37 cellular contexts compared by ENCODE assay signal in genomic region chr15:74185949-74186348, GRCh38. TPM values are rescaled to one million over a fixed set of nuclear protein-coding genes. Genes with fewer than 3 reads are reported as not detected.
DNase-seq lines count a peak whose midpoint lies in the region; ATAC-seq, FAIRE-seq and TF ChIP-seq lines count a peak whose summit lies in the region.
"Had no signal": no experiment of that assay in that cellular context is flagged by ENCODE, and none has a peak within 500 bp of the region (broad histone marks: within the 10 kb centered on the region; RNA-seq: fewer than 3 reads in every experiment).

No MANE protein-coding gene starts in this region.

- intact Hi-C loops in activated CD8-positive, alpha-beta T cell treated with anti-CD3 and anti-CD28 coated beads for 36 hours (cut with micrococcal nuclease) = no loop called here

- H3K9me3 Mint-ChIP-seq in activated CD8-positive, alpha-beta T cell treated with anti-CD3 and anti-CD28 coated beads for 36 hours = no peaks in the 10 kb centered on the region
- H3K9me3 Mint-ChIP-seq in activated CD8-positive, alpha-beta T cell treated with anti-CD3 and anti-CD28 coated beads, Interleukin-2, amount 10 ng/mL, durations not matched to agents 7 days and 5 days (ENCODE audit: insufficient read depth) = no peaks in the 10 kb centered on the region
- H3K9me3 Mint-ChIP-seq in type B pancreatic cell = no peaks in the 10 kb centered on the region
- H3K9me3 Mint-ChIP-seq: activated B cell treated with CpG ODN at 0.5 μM for 24 hours, neural progenitor cell had no signal

- H3K27ac Mint-ChIP-seq in activated CD8-positive, alpha-beta T cell treated with anti-CD3 and anti-CD28 coated beads for 36 hours = no peak overlapping the region
- no peak overlapping the region for H3K27ac Mint-ChIP-seq in activated CD8-positive, alpha-beta T cell treated with anti-CD3 and anti-CD28 coated beads, Interleukin-2, amount 10 ng/mL, durations not matched to agents 7 days and 5 days
- no peak overlapping the region for H3K27ac Mint-ChIP-seq in type B pancreatic cell
- H3K27ac Mint-ChIP-seq: activated B cell treated with CpG ODN at 0.5 μM for 24 hours had no signal

- POLR2A ChIA-PET in activated CD8-positive, alpha-beta T cell treated with anti-CD3 and anti-CD28 coated beads for 36 hours (lab: Charles Lee) = no interaction called here
- POLR2A ChIA-PET in activated CD8-positive, alpha-beta T cell treated with anti-CD3 and anti-CD28 coated beads, Interleukin-2, amount 10 ng/mL, durations not matched to agents 7 days and 5 days (lab: Charles Lee) = no interaction called here

- peak; percentile 49 for ATAC-seq in activated CD8-positive, alpha-beta T cell treated with anti-CD3 and anti-CD28 coated beads for 36 hours
- no peak for ATAC-seq in activated CD8-positive, alpha-beta T cell treated with anti-CD3 and anti-CD28 coated beads, Interleukin-2, amount 10 ng/mL, durations not matched to agents 7 days and 5 days
- ATAC-seq in RWPE2 (ENCODE audit: low read depth) = peak; percentile 55
- ATAC-seq: left lung had no signal

- CTCF ChIA-PET in activated CD8-positive, alpha-beta T cell treated with anti-CD3 and anti-CD28 coated beads for 36 hours (lab: Charles Lee) = no interaction called here
- CTCF ChIA-PET in activated CD8-positive, alpha-beta T cell treated with anti-CD3 and anti-CD28 coated beads, Interleukin-2, amount 10 ng/mL, durations not matched to agents 7 days and 5 days (lab: Charles Lee) = no interaction called here

- H3K9me3 ChIP-seq in RWPE2 (ENCODE audit: severe bottlenecking) = no peaks in the 10 kb centered on the region
- H3K9me3 ChIP-seq: A549, breast epithelium, left lung, Peyer's patch, SJSA1, stomach, vagina had no signal

- H3K4me3 Mint-ChIP-seq in activated CD8-positive, alpha-beta T cell treated with anti-CD3 and anti-CD28 coated beads for 36 hours = no peak overlapping the region
- no peak overlapping the region for H3K4me3 Mint-ChIP-seq in activated CD8-positive, alpha-beta T cell treated with anti-CD3 and anti-CD28 coated beads, Interleukin-2, amount 10 ng/mL, durations not matched to agents 7 days and 5 days
- no peak overlapping the region for H3K4me3 Mint-ChIP-seq in type B pancreatic cell
- H3K4me3 Mint-ChIP-seq: activated B cell treated with CpG ODN at 0.5 μM for 24 hours, neural progenitor cell had no signal

- FAIRE-seq in H54 (lab: Jason Lieb, UNC) = no peak
- FAIRE-seq: A549, colon, GM19239 had no signal

- DNase-seq in activated CD8-positive, alpha-beta T cell treated with anti-CD3 and anti-CD28 coated beads for 36 hours = peak; percentile 10
- no peak for DNase-seq in activated CD8-positive, alpha-beta T cell treated with anti-CD3 and anti-CD28 coated beads, Interleukin-2, amount 10 ng/mL, durations not matched to agents 7 days and 5 days
- DNase-seq in ELR (ENCODE audit: low read depth) (peak; percentile 45), RWPE2 (ENCODE audit: low spot score) (no peak), iris pigment epithelial cell (ENCODE audit: low read depth) (peak; percentile 27), H54 (ENCODE audit: insufficient read length, low spot score) (no peak), type B pancreatic cell (ENCODE audit: extremely low spot score, unreplicated experiment) (no peak), SKM-1 treated with dmso at 0.1 percent for 144 hours (lab: John Stamatoyannopoulos, UW; ENCODE audit: unreplicated experiment) (no peak)
- DNase-seq: activated B cell treated with CpG ODN at 0.5 μM for 24 hours; activated naive CD4-positive, alpha-beta T cell; amygdala; Calu3; DND-41; effector CD4-positive, alpha-beta T cell; NCI-H1048; NCI-H1694 treated with DMSO at 0.1 percent for 48 hours; NCI-H446 treated with DMSO at 0.1 percent for 48 hours; NCI-H774; Peyer's patch; retina; stomach had no signal

- no peaks in the 10 kb centered on the region for H3K27me3 Mint-ChIP-seq in activated CD8-positive, alpha-beta T cell treated with anti-CD3 and anti-CD28 coated beads for 36 hours
- H3K27me3 Mint-ChIP-seq in activated CD8-positive, alpha-beta T cell treated with anti-CD3 and anti-CD28 coated beads, Interleukin-2, amount 10 ng/mL, durations not matched to agents 7 days and 5 days (ENCODE audit: low read depth) = peaks cover 2% of the 10 kb centered on the region
- no peaks in the 10 kb centered on the region for H3K27me3 Mint-ChIP-seq in type B pancreatic cell
- H3K27me3 Mint-ChIP-seq: activated B cell treated with CpG ODN at 0.5 μM for 24 hours had no signal

- H3K4me1 ChIP-seq in RWPE2 (ENCODE audit: insufficient read depth, poor library complexity, severe bottlenecking) = no peaks in the 10 kb centered on the region
- H3K4me1 ChIP-seq: breast epithelium, left lung, neural progenitor cell, parathyroid adenoma, Peyer's patch, SJSA1, stomach had no signal

- H3K4me1 Mint-ChIP-seq in activated CD8-positive, alpha-beta T cell treated with anti-CD3 and anti-CD28 coated beads for 36 hours (ENCODE audit: low read depth) = no peaks in the 10 kb centered on the region
- H3K4me1 Mint-ChIP-seq in activated CD8-positive, alpha-beta T cell treated with anti-CD3 and anti-CD28 coated beads, Interleukin-2, amount 10 ng/mL, durations not matched to agents 7 days and 5 days (ENCODE audit: low read depth) = no peaks in the 10 kb centered on the region
- H3K4me1 Mint-ChIP-seq in type B pancreatic cell (ENCODE audit: unreplicated experiment) = peaks cover 11% of the 10 kb centered on the region
- H3K4me1 Mint-ChIP-seq: activated B cell treated with CpG ODN at 0.5 μM for 24 hours had no signal

- no peak for TF ChIP-seq POLR2A in H54 (IDR thresholded peaks at IDR 0.05; ENCODE audit: low read depth, low read length)

- H3K36me3 ChIP-seq in RWPE2 (ENCODE audit: low read depth) = no peaks in the 10 kb centered on the region
- H3K36me3 ChIP-seq: breast epithelium, left lung, neural progenitor cell, Peyer's patch, SJSA1, stomach, vagina had no signal

- no peaks in the 10 kb centered on the region for H3K27me3 ChIP-seq in RWPE2 (ENCODE audit: insufficient read depth, poor library complexity, severe bottlenecking)
- H3K27me3 ChIP-seq: breast epithelium, left lung, neural progenitor cell, Peyer's patch, SJSA1, stomach, vagina had no signal

- H3K4me3 ChIP-seq in RWPE2 (ENCODE audit: severe bottlenecking) = no peak overlapping the region
- H3K4me3 ChIP-seq: A549, breast epithelium, left lung, neural progenitor cell, Peyer's patch, SJSA1, skin epidermis, stomach, vagina had no signal

- TF ChIP-seq CTCF in activated CD8-positive, alpha-beta T cell treated with anti-CD3 and anti-CD28 coated beads for 36 hours (IDR thresholded peaks at IDR 0.05) = no peak
- TF ChIP-seq CTCF in RWPE2 (IDR thresholded peaks at IDR 0.05; ENCODE audit: poor library complexity, severe bottlenecking) = no peak
- TF ChIP-seq CTCF in type B pancreatic cell (conservative IDR thresholded peaks at IDR 0.05) = no peak

- H3K27ac ChIP-seq in RWPE2 (ENCODE audit: poor library complexity, severe bottlenecking) = no peak overlapping the region
- H3K27ac ChIP-seq: breast epithelium, left lung, neural progenitor cell, parathyroid adenoma, Peyer's patch, SJSA1, stomach, vagina had no signal

- H3K36me3 Mint-ChIP-seq in activated CD8-positive, alpha-beta T cell treated with anti-CD3 and anti-CD28 coated beads for 36 hours (ENCODE audit: low read depth) = no peaks in the 10 kb centered on the region
- H3K36me3 Mint-ChIP-seq in activated CD8-positive, alpha-beta T cell treated with anti-CD3 and anti-CD28 coated beads, Interleukin-2, amount 10 ng/mL, durations not matched to agents 7 days and 5 days (ENCODE audit: low read depth) = no peaks in the 10 kb centered on the region
- peaks cover 7% of the 10 kb centered on the region for H3K36me3 Mint-ChIP-seq in type B pancreatic cell

RNA-seq across cellular contexts. Expression of gene ISLR, which starts 12.4 kb away (rescaled TPM):
- not detected for total RNA-seq in activated CD8-positive, alpha-beta T cell treated with anti-CD3 and anti-CD28 coated beads for 36 hours
- not detected for total RNA-seq in activated CD8-positive, alpha-beta T cell treated with anti-CD3 and anti-CD28 coated beads, Interleukin-2, amount 10 ng/mL, durations not matched to agents 7 days and 5 days
- total RNA-seq in type B pancreatic cell (ENCODE audit: low replicate concordance) = 0.24 and 41.6 TPM in 2 replicates
- total RNA-seq: activated B cell treated with CpG ODN at 0.5 μM for 24 hours; Calu3; SJSA1; T-helper 1 cell treated with Interleukin-12 subunit alpha and Interleukin-12 subunit beta and Interleukin-4 antibody, amounts not matched to agents 30 ng/mL and 1 ng/mL, for 36 hours had no signal

RNA-seq across cellular contexts. Expression of gene STRA6, which starts 16.6 kb away (rescaled TPM):
- under 1 TPM; 0.51 to 0.72 TPM for total RNA-seq in activated CD8-positive, alpha-beta T cell treated with anti-CD3 and anti-CD28 coated beads for 36 hours
- total RNA-seq in activated CD8-positive, alpha-beta T cell treated with anti-CD3 and anti-CD28 coated beads, Interleukin-2, amount 10 ng/mL, durations not matched to agents 7 days and 5 days = not detected
- total RNA-seq in type B pancreatic cell (ENCODE audit: low replicate concordance) = 19.2 and 158 TPM in 2 replicates
- total RNA-seq: activated B cell treated with CpG ODN at 0.5 μM for 24 hours; HT1080; mesenteric fat pad; myocyte; T-helper 1 cell treated with Interleukin-12 subunit alpha and Interleukin-12 subunit beta and Interleukin-4 antibody, amounts not matched to agents 30 ng/mL and 1 ng/mL, for 36 hours had no signal

RNA-seq across cellular contexts. Expression of gene CCDC33, which starts 50.2 kb away (rescaled TPM):
- under 1 TPM; 0.16 to 0.38 TPM for total RNA-seq in activated CD8-positive, alpha-beta T cell treated with anti-CD3 and anti-CD28 coated beads for 36 hours
- not detected for total RNA-seq in activated CD8-positive, alpha-beta T cell treated with anti-CD3 and anti-CD28 coated beads, Interleukin-2, amount 10 ng/mL, durations not matched to agents 7 days and 5 days
- total RNA-seq in type B pancreatic cell (ENCODE audit: low replicate concordance) = 2.2 and 5.0 TPM in 2 replicates
- total RNA-seq: activated B cell treated with CpG ODN at 0.5 μM for 24 hours; glomerular endothelial cell; HT1080; mesenteric fat pad; myocyte; SJSA1; T-helper 1 cell treated with Interleukin-12 subunit alpha and Interleukin-12 subunit beta and Interleukin-4 antibody, amounts not matched to agents 30 ng/mL and 1 ng/mL, for 36 hours; vagina had no signal

RNA-seq across cellular contexts. Expression of gene ISLR2, which starts 55.6 kb away (rescaled TPM):
- total RNA-seq in activated CD8-positive, alpha-beta T cell treated with anti-CD3 and anti-CD28 coated beads for 36 hours = not detected
- not detected for total RNA-seq in activated CD8-positive, alpha-beta T cell treated with anti-CD3 and anti-CD28 coated beads, Interleukin-2, amount 10 ng/mL, durations not matched to agents 7 days and 5 days
- total RNA-seq in type B pancreatic cell (ENCODE audit: low replicate concordance) = 0.59 and 16.9 TPM in 2 replicates
- total RNA-seq: activated B cell treated with CpG ODN at 0.5 μM for 24 hours; Calu3; H4; HT1080; myocyte; SJSA1; T-helper 1 cell treated with Interleukin-12 subunit alpha and Interleukin-12 subunit beta and Interleukin-4 antibody, amounts not matched to agents 30 ng/mL and 1 ng/mL, for 36 hours had no signal

Comparison
In these comparisons a context has a peak if more than half of its experiments do, and no peak if none do; other contexts are left out.
1. DNase-seq: peak in activated CD8-positive, alpha-beta T cell treated with anti-CD3 and anti-CD28 coated beads for 36 hours (single experiment), ELR (single experiment) and iris pigment epithelial cell (single experiment); none in activated CD8-positive, alpha-beta T cell treated with anti-CD3 and anti-CD28 coated beads, Interleukin-2, amount 10 ng/mL, durations not matched to agents 7 days and 5 days (single experiment), RWPE2 (single experiment), H54 (single experiment), type B pancreatic cell (single experiment) and SKM-1 treated with dmso at 0.1 percent for 144 hours (single experiment).
2. RNA of gene STRA6, which starts 16.6 kb away (total RNA-seq): 19.2 to 158 TPM in type B pancreatic cell; 0.51 to 0.72 TPM in activated CD8-positive, alpha-beta T cell treated with anti-CD3 and anti-CD28 coated beads for 36 hours and not detected in activated CD8-positive, alpha-beta T cell treated with anti-CD3 and anti-CD28 coated beads, Interleukin-2, amount 10 ng/mL, durations not matched to agents 7 days and 5 days; every median in the first group is over 10 times any median in the second.